In genomic region chr5:100889165-100889564, GRCh38 we compare ENCODE assay signal across 8 cellular contexts. TPM values are rescaled to one million over a fixed set of nuclear protein-coding genes. Genes with fewer than 3 reads are reported as not detected.
DNase-seq lines count a peak whose midpoint lies in the region; ATAC-seq and TF ChIP-seq lines count a peak whose summit lies in the region.

No MANE protein-coding gene starts in this region.

- H3K4me1 ChIP-seq in BLaER1 = peaks cover 69% of the 10 kb centered on the region
- no peaks in the 10 kb centered on the region for H3K4me1 ChIP-seq in trophoblast cell (ENCODE audit: control insufficient read depth in 1 of 2, insufficient read depth in 2 of 2, low read length in 2 of 2)

- no peak overlapping the region for H2BK5ac ChIP-seq in trophoblast cell (ENCODE audit: low read depth, low read length, poor library complexity)

- H3K4me2 ChIP-seq in BLaER1 = peak overlapping the region; percentile 79
- no peak overlapping the region for H3K4me2 ChIP-seq in trophoblast cell (ENCODE audit: low read length)

- intact Hi-C loops in dorsolateral prefrontal cortex (cut with DNase I) = no loop called here

- H3K79me2 ChIP-seq in trophoblast cell (ENCODE audit: control insufficient read depth, insufficient read depth, low read length, poor library complexity) = no peaks in the 10 kb centered on the region

- peak overlapping the region; percentile 59 for H3K4me3 ChIP-seq in BLaER1
- no peak overlapping the region for H3K4me3 ChIP-seq in trophoblast cell (ENCODE audit: low read depth, low read length)
- peak overlapping the region in 15 of 59 donors; percentile 1 to 41 (median 14) for H3K4me3 ChIP-seq in dorsolateral prefrontal cortex

- peak overlapping the region; percentile 91 for H3K27ac Mint-ChIP-seq in activated CD8-positive, alpha-beta T cell treated with anti-CD3 and anti-CD28 coated beads, Interleukin-2, amount 10 ng/mL, durations not matched to agents 7 days and 5 days
- H3K27ac Mint-ChIP-seq in WTC11 = no peak overlapping the region

- WGBS in trophoblast cell (ENCODE audit: extremely low coverage, insufficient coverage, insufficient read length) = no CpG with 5 or more reads among the region's 4 CpGs

- peak; percentile 26 for DNase-seq in activated CD8-positive, alpha-beta T cell treated with anti-CD3 and anti-CD28 coated beads, Interleukin-2, amount 10 ng/mL, durations not matched to agents 7 days and 5 days
- DNase-seq in trophoblast cell = no peak
- DNase-seq in ureter (ENCODE audit: low spot score) = no peak
- no peak for DNase-seq in dorsolateral prefrontal cortex
- DNase-seq in WTC11 (ENCODE audit: low spot score) = no peak

- no peak overlapping the region for H2BK120ac ChIP-seq in trophoblast cell (ENCODE audit: insufficient read depth, low read length, poor library complexity)

- no peak overlapping the region for H3K14ac ChIP-seq in trophoblast cell (ENCODE audit: low read length)

- H3K4me3 Mint-ChIP-seq in activated CD8-positive, alpha-beta T cell treated with anti-CD3 and anti-CD28 coated beads, Interleukin-2, amount 10 ng/mL, durations not matched to agents 7 days and 5 days = peak overlapping the region; percentile 74
- H3K4me3 Mint-ChIP-seq in WTC11 = no peak overlapping the region

- TF ChIP-seq CTCF in dorsolateral prefrontal cortex (IDR thresholded peaks at IDR 0.05 in 54 of 56, conservative IDR thresholded peaks at IDR 0.05 in 2 of 56; ENCODE audit: low read depth in 1 of 56, partially characterized antibody in 56 of 56) (no peak), WTC11 (IDR thresholded peaks at IDR 0.05) (no peak)

- no peaks in the 10 kb centered on the region for H4K20me1 ChIP-seq in BLaER1

- no peak overlapping the region for H2AFZ ChIP-seq in trophoblast cell (ENCODE audit: insufficient read depth, low read length, poor library complexity)

- POLR2A ChIA-PET in activated CD8-positive, alpha-beta T cell treated with anti-CD3 and anti-CD28 coated beads, Interleukin-2, amount 10 ng/mL, durations not matched to agents 7 days and 5 days (lab: Charles Lee) = interaction anchor here (11.0 kb wide), 1 partner anchor 13 kb away, joined by 188 read pairs; the partner anchor contains the start of gene ST8SIA4
- POLR2A ChIA-PET in WTC11 (lab: Charles Lee) = no interaction called here

- no peaks in the 10 kb centered on the region for H3K9me3 Mint-ChIP-seq in activated CD8-positive, alpha-beta T cell treated with anti-CD3 and anti-CD28 coated beads, Interleukin-2, amount 10 ng/mL, durations not matched to agents 7 days and 5 days (ENCODE audit: insufficient read depth)
- H3K9me3 Mint-ChIP-seq in WTC11 = no peaks in the 10 kb centered on the region

- no peak overlapping the region for H3K4ac ChIP-seq in trophoblast cell (ENCODE audit: low read depth, low read length)

- no peak overlapping the region for H2AK5ac ChIP-seq in trophoblast cell (ENCODE audit: low read length)

- H3K79me1 ChIP-seq in trophoblast cell (ENCODE audit: low read length) = no peaks in the 10 kb centered on the region

- H3K36me3 Mint-ChIP-seq in activated CD8-positive, alpha-beta T cell treated with anti-CD3 and anti-CD28 coated beads, Interleukin-2, amount 10 ng/mL, durations not matched to agents 7 days and 5 days (ENCODE audit: low read depth) = peaks cover 55% of the 10 kb centered on the region
- H3K36me3 Mint-ChIP-seq in WTC11 = no peaks in the 10 kb centered on the region

- CTCF ChIA-PET in activated CD8-positive, alpha-beta T cell treated with anti-CD3 and anti-CD28 coated beads, Interleukin-2, amount 10 ng/mL, durations not matched to agents 7 days and 5 days (lab: Charles Lee) = interaction anchor here (1.7 to 7.4 kb wide), 2 partner anchors 9 to 13 kb away, joined by 5 to 71 read pairs; partner anchors contain the start of gene ST8SIA4
- CTCF ChIA-PET in WTC11 (lab: Charles Lee) = no interaction called here

- H2BK12ac ChIP-seq in trophoblast cell (ENCODE audit: low read length) = no peak overlapping the region

- no peak overlapping the region for H3K18ac ChIP-seq in trophoblast cell (ENCODE audit: low read length)

- no peaks in the 10 kb centered on the region for H3K27me3 Mint-ChIP-seq in activated CD8-positive, alpha-beta T cell treated with anti-CD3 and anti-CD28 coated beads, Interleukin-2, amount 10 ng/mL, durations not matched to agents 7 days and 5 days (ENCODE audit: low read depth)
- no peaks in the 10 kb centered on the region for H3K27me3 Mint-ChIP-seq in WTC11 (ENCODE audit: low read depth)

- H3K36me3 ChIP-seq in BLaER1 = peaks cover 32% of the 10 kb centered on the region
- H3K36me3 ChIP-seq in trophoblast cell (ENCODE audit: control insufficient read depth in 1 of 2, insufficient read depth in 2 of 2, low read length in 2 of 2) = no peaks in the 10 kb centered on the region

- H3K23ac ChIP-seq in trophoblast cell (ENCODE audit: low read length) = no peak overlapping the region

- H4K91ac ChIP-seq in trophoblast cell (ENCODE audit: low read depth, low read length) = no peak overlapping the region

- peak; percentile 64 for ATAC-seq in GM19351 (IDR thresholded peaks at IDR 0.05; ENCODE audit: unreplicated experiment)
- peak; percentile 55 for ATAC-seq in HG03135 (IDR thresholded peaks at IDR 0.05; ENCODE audit: unreplicated experiment)
- ATAC-seq in activated CD8-positive, alpha-beta T cell treated with anti-CD3 and anti-CD28 coated beads, Interleukin-2, amount 10 ng/mL, durations not matched to agents 7 days and 5 days = peak; percentile 84
- ATAC-seq in WTC11 = no peak

- H3K9ac ChIP-seq in BLaER1 (peak overlapping the region; percentile 71), trophoblast cell (ENCODE audit: low read length) (no peak overlapping the region)

- no peak overlapping the region for H4K8ac ChIP-seq in trophoblast cell (ENCODE audit: low read depth, low read length)

- H3K4me1 Mint-ChIP-seq in activated CD8-positive, alpha-beta T cell treated with anti-CD3 and anti-CD28 coated beads, Interleukin-2, amount 10 ng/mL, durations not matched to agents 7 days and 5 days (ENCODE audit: low read depth) = peaks cover 63% of the 10 kb centered on the region
- no peaks in the 10 kb centered on the region for H3K4me1 Mint-ChIP-seq in WTC11

- peak overlapping the region; percentile 86 for H3K27ac ChIP-seq in BLaER1
- H3K27ac ChIP-seq in trophoblast cell (ENCODE audit: low read depth, low read length) = no peak overlapping the region
- H3K27ac ChIP-seq in dorsolateral prefrontal cortex = no peak overlapping the region

- no peak overlapping the region for H4K12ac ChIP-seq in trophoblast cell (ENCODE audit: low read depth, low read length)

- no peaks in the 10 kb centered on the region for H3K27me3 ChIP-seq in BLaER1
- no peaks in the 10 kb centered on the region for H3K27me3 ChIP-seq in trophoblast cell (ENCODE audit: insufficient read depth, low read length)
- no peaks in the 10 kb centered on the region for H3K27me3 ChIP-seq in dorsolateral prefrontal cortex

- peaks cover 3% of the 10 kb centered on the region; the same call in 1 of the 2 replicates for H3K9me3 ChIP-seq in BLaER1
- H3K9me3 ChIP-seq in trophoblast cell (ENCODE audit: insufficient read depth, low read depth, low read length) = no peaks in the 10 kb centered on the region

TF ChIP-seq in WTC11, 78 proteins besides CTCF, POLR2A, EP300 and RAD21 (continues in another document):
- TF ChIP-seq TCF7 (CRISPR knock-in tag; IDR thresholded peaks at IDR 0.05; ENCODE audit: low read depth) (no peak), STAT6 (CRISPR knock-in tag; conservative IDR thresholded peaks at IDR 0.05; ENCODE audit: low read depth) (no peak), SOX15 (CRISPR knock-in tag; IDR thresholded peaks at IDR 0.05) (no peak), JUN (CRISPR knock-in tag; IDR thresholded peaks at IDR 0.05) (no peak), E2F5 (CRISPR knock-in tag; IDR thresholded peaks at IDR 0.05) (no peak), ZMAT4 (CRISPR knock-in tag; IDR thresholded peaks at IDR 0.05) (no peak)

RNA-seq across cellular contexts. Expression of gene ST8SIA4, which starts 13.9 kb away (rescaled TPM):
- 10 to 100 TPM; 35.8 to 37.5 TPM for total RNA-seq in activated CD8-positive, alpha-beta T cell treated with anti-CD3 and anti-CD28 coated beads, Interleukin-2, amount 10 ng/mL, durations not matched to agents 7 days and 5 days
- 5.3 TPM in 2 replicates for polyA plus RNA-seq in trophoblast cell (2013)
- total RNA-seq in ureter (6.5 TPM), dorsolateral prefrontal cortex (10 to 100 TPM in 25 of 120 experiments, 1 to 10 TPM in 95; 2.7 to 16.8 (median 7.9) TPM), WTC11 (2021) (0.76 to 1.3 TPM (median 0.96 TPM) in 3 replicates)
